Comparison of ENCODE assay signal across 8 cellular contexts in genomic region chrX:107674480-107675364, GRCh38. TPM values are rescaled to one million over a fixed set of nuclear protein-coding genes. Genes with fewer than 3 reads are reported as not detected.
A peak's percentile ranks its signal among the peaks of the same experiment; 100 is the strongest.
DNase-seq lines count a peak whose midpoint lies in the region; ATAC-seq and FAIRE-seq lines count a peak whose summit lies in the region.

No MANE protein-coding gene starts in this region.

- peak overlapping the region; percentile 89 for H3K4me3 Mint-ChIP-seq in activated T-cell treated with anti-CD3 and anti-CD28 coated beads, Interleukin-2, amount 50 U/mL, for 4 hours

- H3K36me3 Mint-ChIP-seq in activated T-cell treated with anti-CD3 and anti-CD28 coated beads, Interleukin-2, amount 50 U/mL, for 4 hours (ENCODE audit: insufficient read depth) = no peaks in the 10 kb centered on the region

- H3K9me3 Mint-ChIP-seq in activated T-cell treated with anti-CD3 and anti-CD28 coated beads, Interleukin-2, amount 50 U/mL, for 4 hours = no peaks in the 10 kb centered on the region

- peak overlapping the region; percentile 55 to 100 for H3K27ac ChIP-seq in small intestine (ENCODE audit: low read depth in 1 of 2, low read length in 1 of 2)

- H3K4me1 Mint-ChIP-seq in activated T-cell treated with anti-CD3 and anti-CD28 coated beads, Interleukin-2, amount 50 U/mL, for 4 hours (ENCODE audit: low read depth) = peaks cover 58% of the 10 kb centered on the region

- FAIRE-seq in small intestine (lab: Jason Lieb, UNC) = no peak

- H3K27me3 Mint-ChIP-seq in activated T-cell treated with anti-CD3 and anti-CD28 coated beads, Interleukin-2, amount 50 U/mL, for 4 hours (ENCODE audit: low read depth) = no peaks in the 10 kb centered on the region

- peak; percentile 21 for ATAC-seq in GM21737 (IDR thresholded peaks at IDR 0.05; ENCODE audit: unreplicated experiment)
- ATAC-seq in activated T-cell treated with anti-CD3 and anti-CD28 coated beads, Interleukin-2, amount 50 U/mL, for 4 hours = peak; percentile 3 to 5

- DNase-seq in Daoy (ENCODE audit: low read depth) = peak; percentile 27
- DNase-seq in MV-4-11 (lab: John Stamatoyannopoulos, UW) = peak; percentile 89
- DNase-seq in activated T-cell treated with anti-CD3 and anti-CD28 coated beads, Interleukin-2, amount 50 U/mL, for 4 hours = no peak
- DNase-seq in fibroblast of the conjunctiva (ENCODE audit: low read depth) = peak; percentile 87
- DNase-seq in small intestine = peak; percentile 19
- DNase-seq in NCI-H2196 treated with DMSO at 0.1 percent for 48 hours (lab: John Stamatoyannopoulos, UW; ENCODE audit: unreplicated experiment) = no peak
- DNase-seq in ecto neural progenitor cell (ENCODE audit: low spot score) = no peak

- H3K27me3 ChIP-seq in small intestine (ENCODE audit: control insufficient read depth in 2 of 2, insufficient read depth in 2 of 2, low read length in 2 of 2) = no peaks in the 10 kb centered on the region

- WGBS in small intestine, 3 donors = 29 to 41% (median 40%) methylated on average over 9 of the region's 9 CpGs

- H3K36me3 ChIP-seq in small intestine (ENCODE audit: control insufficient read depth in 2 of 2, insufficient read depth in 2 of 2, low read length in 2 of 2) = no peaks in the 10 kb centered on the region

- peaks cover 0 to 7% of the 10 kb centered on the region in 2 donors for H3K4me1 ChIP-seq in small intestine (ENCODE audit: control insufficient read depth in 2 of 2, insufficient read depth in 1 of 2, low read depth in 1 of 2, low read length in 1 of 2)

- no peaks in the 10 kb centered on the region for H3K9me3 ChIP-seq in small intestine (ENCODE audit: control insufficient read depth, low read depth)

- H3K4me3 ChIP-seq in small intestine (ENCODE audit: low read depth in 1 of 2, low read length in 2 of 2) = no peak overlapping the region

RNA-seq across cellular contexts. Expression of gene PRPS1, which starts 46.4 kb away (rescaled TPM):
- 79.3 and 83.1 TPM in 2 replicates for total RNA-seq in Daoy (2014; rRNA removed; shearing (Covaris generic))
- total RNA-seq in activated T-cell treated with anti-CD3 and anti-CD28 coated beads, Interleukin-2, amount 50 U/mL, for 4 hours = 100 to 1,000 TPM; 151 to 154 (median 153) TPM
- polyA plus RNA-seq in small intestine = 10 to 100 TPM in 2 of 3 donors, 1 to 10 TPM in 1; 2.9 to 18.2 (median 13.2) TPM

Comparison
In these comparisons a context has a peak if more than half of its experiments do, and no peak if none do; other contexts are left out.
1. DNase-seq: peak in Daoy (single experiment), MV-4-11 (single experiment), fibroblast of the conjunctiva (single experiment) and small intestine (single experiment); none in activated T-cell treated with anti-CD3 and anti-CD28 coated beads, Interleukin-2, amount 50 U/mL, for 4 hours (single experiment), NCI-H2196 treated with DMSO at 0.1 percent for 48 hours (single experiment) and ecto neural progenitor cell (single experiment).